Comparison of ENCODE assay signal across 16 cellular contexts in the genomic region with DNA sequence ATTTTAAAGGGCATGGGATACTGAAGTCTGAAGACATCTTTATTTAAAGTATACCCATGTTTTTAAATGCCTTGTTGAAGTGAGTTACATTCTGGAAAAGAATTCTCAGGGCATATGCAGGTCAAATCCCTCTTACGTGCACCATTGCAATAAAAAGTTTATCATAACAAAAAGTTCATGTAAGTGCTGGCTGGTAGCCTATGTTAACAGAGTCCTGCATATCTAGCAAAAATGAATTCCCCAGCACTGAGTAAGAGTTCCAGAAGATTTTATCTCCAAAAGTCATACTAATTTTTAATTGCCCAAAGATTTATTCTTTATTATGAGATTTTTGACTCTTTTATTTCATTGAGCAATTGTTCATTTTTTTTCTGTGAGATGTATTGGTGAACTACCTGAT.
DNase-seq lines count a peak whose midpoint lies in the region; ATAC-seq, FAIRE-seq and TF ChIP-seq lines count a peak whose summit lies in the region.
"Had no signal": no experiment of that assay in that cellular context is flagged by ENCODE, and none has a peak within 500 bp of the region (broad histone marks: within the 10 kb centered on the region; RNA-seq: fewer than 3 reads in every experiment).

No MANE protein-coding gene starts in this region.

- H3K4me3 ChIP-seq in PC-9 = no peak overlapping the region
- H3K4me3 ChIP-seq in endothelial cell of umbilical vein (replicated peaks in 1 of 3; ENCODE audit: insufficient read depth in 1 of 3, low read depth in 1 of 3, low read length in 3 of 3) = no peak overlapping the region
- H3K4me3 ChIP-seq in CD8-positive, alpha-beta T cell (ENCODE audit: low read depth, low read length) = no peak overlapping the region
- H3K4me3 ChIP-seq: esophagus muscularis mucosa had no signal

- BruUV-seq in PC-9 (replicated peaks; lab: Mats Ljungman, UMichigan) = no TSS peak
- BruUV-seq in endothelial cell of umbilical vein (replicated peaks; lab: Mats Ljungman, UMichigan) = no TSS peak

- CTCF ChIA-PET in PC-9 (lab: Charles Lee) (no interaction called here), endothelial cell of umbilical vein (lab: Charles Lee) (no interaction called here)
- CTCF ChIA-PET in CD8-positive, alpha-beta T cell (lab: Charles Lee) = no interaction called here

- 0 out of 2 replicates have a peak overlapping the region, but pooled peaks have one; percentile 28 for H3K4me2 ChIP-seq in PC-9
- peak overlapping the region; percentile 73 for H3K4me2 ChIP-seq in endothelial cell of umbilical vein (ENCODE audit: insufficient read depth, low read length)

- DNase-seq in Caki2 (ENCODE audit: low read depth) (peak; percentile 54), PC-9 (peak; percentile 5 to 78), endothelial cell of umbilical vein (ENCODE audit: low read depth, low spot score) (peak; percentile 96), non-pigmented ciliary epithelial cell (ENCODE audit: low read depth) (peak; percentile 88), frontal cortex (ENCODE audit: low spot score in 2 of 2) (no peak), erythroblast (lab: John Stamatoyannopoulos, UW) (no peak), NCI-H82 (lab: John Stamatoyannopoulos, UW) (no peak)
- DNase-seq in CD8-positive, alpha-beta T cell = no peak
- DNase-seq: activated CD4-positive, alpha-beta T cell treated with anti-CD3 and anti-CD28 coated beads for 36 hours; NCI-H1092 treated with DMSO at 0.1 percent for 48 hours; NCI-H2227 treated with DMSO at 0.1 percent for 48 hours; T-helper 9 cell had no signal

- FAIRE-seq in endothelial cell of umbilical vein (lab: Jason Lieb, UNC) (peak; percentile 93), frontal cortex (lab: Jason Lieb, UNC) (no peak)

- H3K9ac ChIP-seq in endothelial cell of umbilical vein (replicated peaks; ENCODE audit: extremely low read depth, insufficient read depth, low read length) = peak overlapping the region; percentile 54

- H3K9me2 ChIP-seq in PC-9 (ENCODE audit: insufficient read depth) = no peaks in the 10 kb centered on the region

- H3K27ac Mint-ChIP-seq in CD8-positive, alpha-beta T cell = no peak overlapping the region
- H3K27ac Mint-ChIP-seq: activated CD4-positive, alpha-beta T cell treated with anti-CD3 and anti-CD28 coated beads for 36 hours; activated naive CD8-positive, alpha-beta T cell; progenitor cell of endocrine pancreas had no signal

- no peaks in the 10 kb centered on the region for H3K27me3 Mint-ChIP-seq in CD8-positive, alpha-beta T cell (ENCODE audit: low read depth)
- H3K27me3 Mint-ChIP-seq: activated CD4-positive, alpha-beta T cell treated with anti-CD3 and anti-CD28 coated beads for 36 hours; activated naive CD8-positive, alpha-beta T cell; progenitor cell of endocrine pancreas had no signal

- H3K9me3 Mint-ChIP-seq in CD8-positive, alpha-beta T cell = peaks cover 15% of the 10 kb centered on the region

- H2AFZ ChIP-seq in PC-9 (no peak overlapping the region), endothelial cell of umbilical vein (ENCODE audit: low read depth, low read length) (no peak overlapping the region)

- H3K27me3 ChIP-seq in PC-9 (ENCODE audit: insufficient read depth, low read depth) (no peaks in the 10 kb centered on the region), endothelial cell of umbilical vein (ENCODE audit: control insufficient read depth in 2 of 2, insufficient read depth in 2 of 2, low read length in 2 of 2) (no peaks in the 10 kb centered on the region)
- H3K27me3 ChIP-seq in CD8-positive, alpha-beta T cell (ENCODE audit: insufficient read depth, low read length) = no peaks in the 10 kb centered on the region
- H3K27me3 ChIP-seq: esophagus muscularis mucosa had no signal

- ATAC-seq in CD8-positive, alpha-beta T cell = no peak
- ATAC-seq: activated CD4-positive, alpha-beta T cell treated with anti-CD3 and anti-CD28 coated beads for 36 hours; Right ventricle myocardium inferior had no signal

- peaks cover 17% of the 10 kb centered on the region for H3K4me1 ChIP-seq in PC-9 (replicated peaks; ENCODE audit: insufficient read depth)
- peaks cover 24% of the 10 kb centered on the region for H3K4me1 ChIP-seq in endothelial cell of umbilical vein (ENCODE audit: control insufficient read depth, extremely low read depth, insufficient read depth, low read length)
- no peaks in the 10 kb centered on the region for H3K4me1 ChIP-seq in CD8-positive, alpha-beta T cell (ENCODE audit: insufficient read depth, low read length)
- H3K4me1 ChIP-seq: esophagus muscularis mucosa had no signal

- no peaks in the 10 kb centered on the region for H3K36me3 ChIP-seq in PC-9 (ENCODE audit: low read depth)
- no peaks in the 10 kb centered on the region for H3K36me3 ChIP-seq in endothelial cell of umbilical vein (ENCODE audit: control insufficient read depth in 2 of 2, extremely low read depth in 1 of 2, insufficient read depth in 2 of 2, low read length in 2 of 2)
- no peaks in the 10 kb centered on the region for H3K36me3 ChIP-seq in CD8-positive, alpha-beta T cell (ENCODE audit: insufficient read depth, low read length)
- H3K36me3 ChIP-seq: esophagus muscularis mucosa had no signal

- H3K4me1 Mint-ChIP-seq in CD8-positive, alpha-beta T cell (ENCODE audit: low read depth) = no peaks in the 10 kb centered on the region
- H3K4me1 Mint-ChIP-seq: activated CD4-positive, alpha-beta T cell treated with anti-CD3 and anti-CD28 coated beads for 36 hours had no signal

- in situ Hi-C loops in Caki2 (cut with HindIII; ENCODE audit: low pct_unique_long_range_greater_than_20kb, low sequenced_read_pairs) = no loop called here

- no peak overlapping the region for H3K4me3 Mint-ChIP-seq in CD8-positive, alpha-beta T cell
- H3K4me3 Mint-ChIP-seq: activated CD4-positive, alpha-beta T cell treated with anti-CD3 and anti-CD28 coated beads for 36 hours; activated naive CD8-positive, alpha-beta T cell had no signal

- H3K79me2 ChIP-seq in PC-9 (ENCODE audit: low read depth) = no peaks in the 10 kb centered on the region
- H3K79me2 ChIP-seq in endothelial cell of umbilical vein (ENCODE audit: control insufficient read depth, insufficient read depth, low read length) = no peaks in the 10 kb centered on the region

- intact Hi-C loops in PC-9 (cut with micrococcal nuclease; ENCODE audit: unreplicated experiment) = loop anchor here (1.0 kb wide), 1 partner anchor 65 kb away; no protein-coding TSS in a partner anchor
- intact Hi-C loops in endothelial cell of umbilical vein (cut with micrococcal nuclease) = loop anchor here (1.0 to 5.0 kb wide), 4 partner anchors 29 to 861 kb away; no protein-coding TSS in a partner anchor
- intact Hi-C loops in CD8-positive, alpha-beta T cell (cut with DNase I, micrococcal nuclease) = no loop called here

- H3K27ac ChIP-seq in PC-9 (peak overlapping the region; percentile 8; the same call in 1 of the 2 replicates), endothelial cell of umbilical vein (ENCODE audit: insufficient read depth, low read depth, low read length) (peak overlapping the region; percentile 80)
- no peak overlapping the region for H3K27ac ChIP-seq in CD8-positive, alpha-beta T cell (ENCODE audit: low read depth, low read length)
- H3K27ac ChIP-seq: esophagus muscularis mucosa had no signal

- H3K9me3 ChIP-seq in PC-9 (ENCODE audit: insufficient read depth, low read depth) = peaks cover 6% of the 10 kb centered on the region; the same call in 1 of the 2 replicates
- H3K9me3 ChIP-seq in endothelial cell of umbilical vein (replicated peaks; ENCODE audit: control insufficient read depth, insufficient read depth, low read length) = no peaks in the 10 kb centered on the region
- H3K9me3 ChIP-seq in CD8-positive, alpha-beta T cell (ENCODE audit: low read length) = no peaks in the 10 kb centered on the region
- H3K9me3 ChIP-seq: esophagus muscularis mucosa had no signal

- TF ChIP-seq CTCF in PC-9 (conservative IDR thresholded peaks at IDR 0.05) (no peak), endothelial cell of umbilical vein (IDR thresholded peaks at IDR 0.05; ENCODE audit: extremely low read depth in 1 of 2, insufficient read depth in 1 of 2, low read depth in 1 of 2, low read length in 2 of 2) (no peak)
- TF ChIP-seq CTCF in CD8-positive, alpha-beta T cell (IDR thresholded peaks at IDR 0.05) = no peak

- dilution Hi-C loops in endothelial cell of umbilical vein (cut with MboI; ENCODE audit: extremely low pct_ligation_motif_present, low sequenced_read_pairs) = no loop called here

- TF ChIP-seq POLR2A in endothelial cell of umbilical vein (IDR thresholded peaks at IDR 0.05; ENCODE audit: low read depth, low read length) = peak; percentile 48
- no peak for TF ChIP-seq POLR2A in erythroblast (IDR thresholded peaks at IDR 0.05; ENCODE audit: low read length)

- H4K20me1 ChIP-seq in PC-9 (ENCODE audit: insufficient read depth) (no peaks in the 10 kb centered on the region), endothelial cell of umbilical vein (replicated peaks; ENCODE audit: control insufficient read depth, extremely low read depth, insufficient read depth, low read length) (no peaks in the 10 kb centered on the region)

- POLR2A ChIA-PET in PC-9 (lab: Charles Lee; ENCODE audit: unreplicated experiment) = no interaction called here
- POLR2A ChIA-PET in endothelial cell of umbilical vein (lab: Charles Lee) = no interaction called here
- POLR2A ChIA-PET in CD8-positive, alpha-beta T cell (lab: Charles Lee) = no interaction called here

- no peaks in the 10 kb centered on the region for H3K9me1 ChIP-seq in endothelial cell of umbilical vein (replicated peaks; ENCODE audit: control insufficient read depth, extremely low read depth, insufficient read depth, low read length)

- H3F3A ChIP-seq in PC-9 (ENCODE audit: insufficient read depth, low read depth) = no peaks in the 10 kb centered on the region

- no peaks in the 10 kb centered on the region for H3K36me3 Mint-ChIP-seq in CD8-positive, alpha-beta T cell
- H3K36me3 Mint-ChIP-seq: activated naive CD8-positive, alpha-beta T cell had no signal

TF ChIP-seq in endothelial cell of umbilical vein, 7 proteins besides CTCF, POLR2A, EP300 and RAD21:
- TF ChIP-seq, protein P1, sequence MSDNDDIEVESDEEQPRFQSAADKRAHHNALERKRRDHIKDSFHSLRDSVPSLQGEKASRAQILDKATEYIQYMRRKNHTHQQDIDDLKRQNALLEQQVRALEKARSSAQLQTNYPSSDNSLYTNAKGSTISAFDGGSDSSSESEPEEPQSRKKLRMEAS (IDR thresholded peaks at IDR 0.05; ENCODE audit: insufficient read depth, insufficient read length) = no peak
- TF ChIP-seq JUN (IDR thresholded peaks at IDR 0.05; ENCODE audit: borderline replicate concordance, insufficient read depth, insufficient read length, low read depth) (peak; percentile 55), POLR2AphosphoS5 (IDR thresholded peaks at IDR 0.05; ENCODE audit: insufficient read depth, low read depth, low read length) (peak; percentile 73), FOS (IDR thresholded peaks at IDR 0.05; ENCODE audit: borderline replicate concordance, insufficient read depth, low read length) (peak; percentile 70), GATA2 (IDR thresholded peaks at IDR 0.05; ENCODE audit: insufficient read depth, insufficient read length, low read depth, low read length) (peak; percentile 97)

Comparison
In these comparisons a context has a peak if more than half of its experiments do, and no peak if none do; other contexts are left out.
1. DNase-seq: peak in Caki2 (single experiment), PC-9 (2 of 2), endothelial cell of umbilical vein (single experiment) and non-pigmented ciliary epithelial cell (single experiment); none in frontal cortex (0 of 2), CD8-positive, alpha-beta T cell (0 of 7), erythroblast (0 of 2) and NCI-H82 (single experiment).
2. intact Hi-C loops: an anchor here in PC-9 (1.0 kb wide) and endothelial cell of umbilical vein (1.0 to 5.0 kb wide); none called in CD8-positive, alpha-beta T cell.